ENCODE assay signal across 18 cellular contexts in genomic region chr22:49926916-49927315, GRCh38. TPM values are rescaled to one million over a fixed set of nuclear protein-coding genes. Genes with fewer than 3 reads are reported as not detected.
DNase-seq lines count a peak whose midpoint lies in the region; ATAC-seq and TF ChIP-seq lines count a peak whose summit lies in the region.
"Had no signal": no experiment of that assay in that cellular context is flagged by ENCODE, and none has a peak within 500 bp of the region (broad histone marks: within the 10 kb centered on the region; RNA-seq: fewer than 3 reads in every experiment).

No MANE protein-coding gene starts in this region.

- no peaks in the 10 kb centered on the region for H3K27me3 Mint-ChIP-seq in T-helper 2 cell treated with Interferon-gamma antibody and Interleukin-4, amounts not matched to agents 5 μg/mL and 100 μg/mL, for 36 hours (ENCODE audit: low read depth)
- no peaks in the 10 kb centered on the region for H3K27me3 Mint-ChIP-seq in activated naive CD8-positive, alpha-beta T cell
- H3K27me3 Mint-ChIP-seq in natural killer cell treated with Interleukin-12 subunit alpha and Interleukin-12 subunit beta and Interleukin-15 and Interleukin-18, amount 100 ng/mL, for 72 hours, result no peaks in the 10 kb centered on the region

- peaks cover 15% of the 10 kb centered on the region for H3K79me2 ChIP-seq in DOHH2 (ENCODE audit: control insufficient read depth, low read length)

- H3K27ac ChIP-seq in DOHH2 (ENCODE audit: low read depth, low read length), result peak overlapping the region; percentile 18; the same call in 1 of the 2 replicates
- H3K27ac ChIP-seq: testis had no signal

- ATAC-seq in natural killer cell treated with Interleukin-12 subunit alpha and Interleukin-12 subunit beta and Interleukin-15 and Interleukin-18, amount 100 ng/mL, for 72 hours, result no peak

- peaks cover 83% of the 10 kb centered on the region for H3K4me1 ChIP-seq in DOHH2 (ENCODE audit: control insufficient read depth, low read length)

- no peaks in the 10 kb centered on the region for H3K9me3 ChIP-seq in DOHH2 (ENCODE audit: control insufficient read depth, insufficient read depth, low read length)
- H3K9me3 ChIP-seq: testis had no signal

- no peaks in the 10 kb centered on the region for H4K20me1 ChIP-seq in DOHH2 (ENCODE audit: control insufficient read depth, insufficient read depth, low read depth, low read length)

- H3K36me3 Mint-ChIP-seq in T-helper 2 cell treated with Interferon-gamma antibody and Interleukin-4, amounts not matched to agents 5 μg/mL and 100 μg/mL, for 36 hours (ENCODE audit: low read depth), result peaks cover 21% of the 10 kb centered on the region
- peaks cover 9% of the 10 kb centered on the region for H3K36me3 Mint-ChIP-seq in activated naive CD8-positive, alpha-beta T cell
- no peaks in the 10 kb centered on the region for H3K36me3 Mint-ChIP-seq in natural killer cell treated with Interleukin-12 subunit alpha and Interleukin-12 subunit beta and Interleukin-15 and Interleukin-18, amount 100 ng/mL, for 72 hours

- H3K4me3 ChIP-seq in DOHH2 (ENCODE audit: low read length), result no peak overlapping the region
- H3K4me3 ChIP-seq: skin epidermis, testis had no signal

- H3F3A ChIP-seq in DOHH2 (ENCODE audit: control insufficient read depth, insufficient read depth), result peaks cover 48% of the 10 kb centered on the region

- no peak overlapping the region for H3K4me2 ChIP-seq in DOHH2 (ENCODE audit: low read length)

- peaks cover 23% of the 10 kb centered on the region for H3K4me1 Mint-ChIP-seq in T-helper 2 cell treated with Interferon-gamma antibody and Interleukin-4, amounts not matched to agents 5 μg/mL and 100 μg/mL, for 36 hours (ENCODE audit: low read depth)
- H3K4me1 Mint-ChIP-seq in activated naive CD8-positive, alpha-beta T cell (ENCODE audit: low read depth), result peaks cover 44% of the 10 kb centered on the region
- peaks cover 17% of the 10 kb centered on the region in 2 donors for H3K4me1 Mint-ChIP-seq in natural killer cell treated with Interleukin-12 subunit alpha and Interleukin-12 subunit beta and Interleukin-15 and Interleukin-18, amount 100 ng/mL, for 72 hours (ENCODE audit: low read depth in 2 of 2)

- TF ChIP-seq CTCF in DOHH2 (IDR thresholded peaks at IDR 0.05; ENCODE audit: low read depth, low read length, poor library complexity, severe bottlenecking), result no peak

- H3K36me3 ChIP-seq in DOHH2 (ENCODE audit: control insufficient read depth, low read length), result peaks cover 42% of the 10 kb centered on the region

- no peaks in the 10 kb centered on the region for H3K9me3 Mint-ChIP-seq in T-helper 2 cell treated with Interferon-gamma antibody and Interleukin-4, amounts not matched to agents 5 μg/mL and 100 μg/mL, for 36 hours
- no peaks in the 10 kb centered on the region for H3K9me3 Mint-ChIP-seq in activated naive CD8-positive, alpha-beta T cell (ENCODE audit: low read depth)
- H3K9me3 Mint-ChIP-seq in natural killer cell treated with Interleukin-12 subunit alpha and Interleukin-12 subunit beta and Interleukin-15 and Interleukin-18, amount 100 ng/mL, for 72 hours, result no peaks in the 10 kb centered on the region

- DNase-seq in T-helper 2 cell treated with Interferon-gamma antibody and Interleukin-4, amounts not matched to agents 5 μg/mL and 100 μg/mL, for 36 hours (ENCODE audit: low spot score), result no peak
- no peak for DNase-seq in T-helper 2 cell
- DNase-seq in natural killer cell treated with Interleukin-12 subunit alpha and Interleukin-12 subunit beta and Interleukin-15 and Interleukin-18, amount 100 ng/mL, for 72 hours (ENCODE audit: low spot score), result no peak
- DNase-seq in GDM1 (lab: John Stamatoyannopoulos, UW), result no peak
- no peak for DNase-seq in hippocampal formation (lab: John Stamatoyannopoulos, UW)
- DNase-seq in H4 (ENCODE audit: low spot score), result no peak
- DNase-seq: activated CD4-positive, CD25-positive, alpha-beta regulatory T cell; caudate nucleus; effector CD8-positive, alpha-beta T cell; head of caudate nucleus; NCI-H1092; NCI-H526; SHP77; stimulated activated CD4-positive, alpha-beta T cell treated with anti-CD3 and anti-CD28 coated beads, Interleukin-4, amount 100 ng/mL, for 1 hour; testis had no signal

- H3K27me3 ChIP-seq in DOHH2 (ENCODE audit: control insufficient read depth, low read length), result no peaks in the 10 kb centered on the region
- H3K27me3 ChIP-seq: testis had no signal

- H3K27ac Mint-ChIP-seq in T-helper 2 cell treated with Interferon-gamma antibody and Interleukin-4, amounts not matched to agents 5 μg/mL and 100 μg/mL, for 36 hours, result peak overlapping the region; percentile 80
- peak overlapping the region; percentile 77 for H3K27ac Mint-ChIP-seq in activated naive CD8-positive, alpha-beta T cell
- H3K27ac Mint-ChIP-seq in natural killer cell treated with Interleukin-12 subunit alpha and Interleukin-12 subunit beta and Interleukin-15 and Interleukin-18, amount 100 ng/mL, for 72 hours, result peak overlapping the region; percentile 28 to 67

- H3K9me2 ChIP-seq in DOHH2 (replicated peaks; ENCODE audit: control insufficient read depth, low read length), result no peaks in the 10 kb centered on the region

- H3K4me3 Mint-ChIP-seq in T-helper 2 cell treated with Interferon-gamma antibody and Interleukin-4, amounts not matched to agents 5 μg/mL and 100 μg/mL, for 36 hours, result no peak overlapping the region
- peak overlapping the region; percentile 64 for H3K4me3 Mint-ChIP-seq in activated naive CD8-positive, alpha-beta T cell
- H3K4me3 Mint-ChIP-seq in natural killer cell treated with Interleukin-12 subunit alpha and Interleukin-12 subunit beta and Interleukin-15 and Interleukin-18, amount 100 ng/mL, for 72 hours, result no peak overlapping the region

RNA-seq across cellular contexts. Expression of gene CRELD2, which starts 8.5 kb away (rescaled TPM):
- 10 to 100 TPM; 59.5 to 75.7 TPM for total RNA-seq in natural killer cell treated with Interleukin-12 subunit alpha and Interleukin-12 subunit beta and Interleukin-15 and Interleukin-18, amount 100 ng/mL, for 72 hours
- total RNA-seq in H4 (2014; rRNA removed; shearing (Covaris generic)), result 95.9 and 113 TPM in 2 replicates

RNA-seq across cellular contexts. Expression of gene ALG12, which starts 8.7 kb away (rescaled TPM):
- total RNA-seq in natural killer cell treated with Interleukin-12 subunit alpha and Interleukin-12 subunit beta and Interleukin-15 and Interleukin-18, amount 100 ng/mL, for 72 hours, result 10 to 100 TPM; 19.3 to 22.9 TPM
- total RNA-seq in H4 (2014; rRNA removed; shearing (Covaris generic)), result 13.9 and 22.3 TPM in 2 replicates

RNA-seq across cellular contexts. Expression of gene PIM3, which starts 33.7 kb away (rescaled TPM):
- 100 to 1,000 TPM in 1 of 2 donors, 10 to 100 TPM in 1; 78.5 to 115 TPM for total RNA-seq in natural killer cell treated with Interleukin-12 subunit alpha and Interleukin-12 subunit beta and Interleukin-15 and Interleukin-18, amount 100 ng/mL, for 72 hours
- total RNA-seq in H4 (2014; rRNA removed; shearing (Covaris generic)), result 18.6 and 30.3 TPM in 2 replicates
